ENCODE assay signal across 8 cellular contexts in genomic region chr15:28975766-28976179, GRCh38.
DNase-seq lines count a peak whose midpoint lies in the region; ATAC-seq, FAIRE-seq and TF ChIP-seq lines count a peak whose summit lies in the region.

No MANE protein-coding gene starts in this region.

- H3K9me1 ChIP-seq in endothelial cell of umbilical vein (replicated peaks; ENCODE audit: control insufficient read depth, extremely low read depth, insufficient read depth, low read length) = no peaks in the 10 kb centered on the region

- H3K27ac Mint-ChIP-seq in activated CD8-positive, alpha-beta T cell treated with anti-CD3 and anti-CD28 coated beads for 36 hours = no peak overlapping the region

- no peak overlapping the region for H2AFZ ChIP-seq in endothelial cell of umbilical vein (ENCODE audit: low read depth, low read length)

- H3K27me3 ChIP-seq in endothelial cell of umbilical vein (ENCODE audit: control insufficient read depth in 2 of 2, insufficient read depth in 2 of 2, low read length in 2 of 2) = peaks cover 0 to 1% of the 10 kb centered on the region in 2 experiments

- no peak for TF ChIP-seq POLR2A in endothelial cell of umbilical vein (IDR thresholded peaks at IDR 0.05; ENCODE audit: low read depth, low read length)

- peaks cover 2% of the 10 kb centered on the region for H4K20me1 ChIP-seq in endothelial cell of umbilical vein (replicated peaks; ENCODE audit: control insufficient read depth, extremely low read depth, insufficient read depth, low read length)

- no peaks in the 10 kb centered on the region for H3K9me3 Mint-ChIP-seq in activated CD8-positive, alpha-beta T cell treated with anti-CD3 and anti-CD28 coated beads for 36 hours

- ATAC-seq in GM21515 (IDR thresholded peaks at IDR 0.05; ENCODE audit: unreplicated experiment) (peak; percentile 58), GM21737 (IDR thresholded peaks at IDR 0.05; ENCODE audit: unreplicated experiment) (no peak), GM19455 (IDR thresholded peaks at IDR 0.05; ENCODE audit: unreplicated experiment) (no peak)
- peak; percentile 82 for ATAC-seq in activated CD8-positive, alpha-beta T cell treated with anti-CD3 and anti-CD28 coated beads for 36 hours

- CTCF ChIA-PET in activated CD8-positive, alpha-beta T cell treated with anti-CD3 and anti-CD28 coated beads for 36 hours (lab: Charles Lee) = interaction anchor here (0.6 to 4.5 kb wide), 25 partner anchors 9 to 190 kb away, joined by 3 to 38 read pairs (median 5); partner anchors contain the start of gene APBA2
- CTCF ChIA-PET in endothelial cell of umbilical vein (lab: Charles Lee) = interaction anchor here (1.0 kb wide), 1 partner anchor 40 kb away, joined by 3 read pairs; no protein-coding TSS in a partner anchor

- no peaks in the 10 kb centered on the region for H3K9me3 ChIP-seq in endothelial cell of umbilical vein (replicated peaks; ENCODE audit: control insufficient read depth, insufficient read depth, low read length)

- no peak overlapping the region for H3K27ac ChIP-seq in endothelial cell of umbilical vein (ENCODE audit: insufficient read depth, low read depth, low read length)

- peak; percentile 83 for FAIRE-seq in endothelial cell of umbilical vein (lab: Jason Lieb, UNC)

- no peaks in the 10 kb centered on the region for H3K36me3 ChIP-seq in endothelial cell of umbilical vein (ENCODE audit: control insufficient read depth in 2 of 2, extremely low read depth in 1 of 2, insufficient read depth in 2 of 2, low read length in 2 of 2)

- peaks cover 10% of the 10 kb centered on the region for H3K4me1 ChIP-seq in endothelial cell of umbilical vein (ENCODE audit: control insufficient read depth, extremely low read depth, insufficient read depth, low read length)

- dilution Hi-C loops in endothelial cell of umbilical vein (cut with MboI; ENCODE audit: extremely low pct_ligation_motif_present, low sequenced_read_pairs) = no loop called here

- no peak overlapping the region for H3K4me2 ChIP-seq in endothelial cell of umbilical vein (ENCODE audit: insufficient read depth, low read length)

- peaks cover 33% of the 10 kb centered on the region for H3K4me1 Mint-ChIP-seq in activated CD8-positive, alpha-beta T cell treated with anti-CD3 and anti-CD28 coated beads for 36 hours (ENCODE audit: low read depth)

- H3K9ac ChIP-seq in endothelial cell of umbilical vein (replicated peaks; ENCODE audit: extremely low read depth, insufficient read depth, low read length) = no peak overlapping the region

- H3K79me2 ChIP-seq in endothelial cell of umbilical vein (ENCODE audit: control insufficient read depth, insufficient read depth, low read length) = no peaks in the 10 kb centered on the region

- peaks cover 4% of the 10 kb centered on the region for H3K36me3 Mint-ChIP-seq in activated CD8-positive, alpha-beta T cell treated with anti-CD3 and anti-CD28 coated beads for 36 hours (ENCODE audit: low read depth)

- no peak overlapping the region for H3K4me3 Mint-ChIP-seq in activated CD8-positive, alpha-beta T cell treated with anti-CD3 and anti-CD28 coated beads for 36 hours

- POLR2A ChIA-PET in activated CD8-positive, alpha-beta T cell treated with anti-CD3 and anti-CD28 coated beads for 36 hours (lab: Charles Lee) = interaction anchor here (0.6 to 1.2 kb wide), 3 partner anchors 15 to 115 kb away, joined by 3 read pairs; no protein-coding TSS in a partner anchor
- POLR2A ChIA-PET in endothelial cell of umbilical vein (lab: Charles Lee) = no interaction called here

- H3K4me3 ChIP-seq in endothelial cell of umbilical vein (replicated peaks in 1 of 3; ENCODE audit: insufficient read depth in 1 of 3, low read depth in 1 of 3, low read length in 3 of 3) = no peak overlapping the region

- no peaks in the 10 kb centered on the region for H3K27me3 Mint-ChIP-seq in activated CD8-positive, alpha-beta T cell treated with anti-CD3 and anti-CD28 coated beads for 36 hours

- peak; percentile 90 for TF ChIP-seq CTCF in activated CD8-positive, alpha-beta T cell treated with anti-CD3 and anti-CD28 coated beads for 36 hours (IDR thresholded peaks at IDR 0.05)
- TF ChIP-seq CTCF in endothelial cell of umbilical vein (IDR thresholded peaks at IDR 0.05; ENCODE audit: extremely low read depth in 1 of 2, insufficient read depth in 1 of 2, low read depth in 1 of 2, low read length in 2 of 2) = peak; percentile 75 to 87

- peak; percentile 29 to 35 for DNase-seq in AML-193 (lab: John Stamatoyannopoulos, UW)
- peak; percentile 71 for DNase-seq in NCI-H82 (lab: John Stamatoyannopoulos, UW)
- peak; percentile 73 for DNase-seq in activated CD8-positive, alpha-beta T cell treated with anti-CD3 and anti-CD28 coated beads for 36 hours
- DNase-seq in endothelial cell of umbilical vein (ENCODE audit: low read depth, low spot score) = peak; percentile 32
- DNase-seq in posterior vena cava (ENCODE audit: low spot score) = peak; percentile 79

- intact Hi-C loops in activated CD8-positive, alpha-beta T cell treated with anti-CD3 and anti-CD28 coated beads for 36 hours (cut with micrococcal nuclease) = loop anchor here (5.0 kb wide), 1 partner anchor 93 kb away; no protein-coding TSS in a partner anchor
- intact Hi-C loops in endothelial cell of umbilical vein (cut with micrococcal nuclease) = loop anchor here (1.0 to 5.0 kb wide), 6 partner anchors 15 to 188 kb away; no protein-coding TSS in a partner anchor
- intact Hi-C loops in posterior vena cava (cut with DNase I) = no loop called here

- no TSS peak for BruUV-seq in endothelial cell of umbilical vein (replicated peaks; lab: Mats Ljungman, UMichigan)

TF ChIP-seq in endothelial cell of umbilical vein, 7 proteins besides CTCF, POLR2A, EP300 and RAD21:
- TF ChIP-seq EZH2 (IDR thresholded peaks at IDR 0.05; ENCODE audit: borderline replicate concordance, low read depth, low read length, severe bottlenecking) (no peak), FOS (IDR thresholded peaks at IDR 0.05; ENCODE audit: borderline replicate concordance, insufficient read depth, low read length) (no peak), JUN (IDR thresholded peaks at IDR 0.05; ENCODE audit: borderline replicate concordance, insufficient read depth, insufficient read length, low read depth) (no peak), MYC (IDR thresholded peaks at IDR 0.05; ENCODE audit: low read depth, low read length) (no peak), MAX (IDR thresholded peaks at IDR 0.05; ENCODE audit: insufficient read depth, insufficient read length) (no peak), GATA2 (IDR thresholded peaks at IDR 0.05; ENCODE audit: insufficient read depth, insufficient read length, low read depth, low read length) (no peak), POLR2AphosphoS5 (IDR thresholded peaks at IDR 0.05; ENCODE audit: insufficient read depth, low read depth, low read length) (no peak)

Comparison
In these comparisons a context has a peak if more than half of its experiments do, and no peak if none do; other contexts are left out.
1. ATAC-seq: peak in GM21515 (single experiment) and activated CD8-positive, alpha-beta T cell treated with anti-CD3 and anti-CD28 coated beads for 36 hours (single experiment); none in GM21737 (single experiment) and GM19455 (single experiment).
2. intact Hi-C loops: an anchor here in activated CD8-positive, alpha-beta T cell treated with anti-CD3 and anti-CD28 coated beads for 36 hours (5.0 kb wide) and endothelial cell of umbilical vein (1.0 to 5.0 kb wide); none called in posterior vena cava.
3. Peak in every context shown above with its lines, with median percentiles within 50 percentile points of each other: DNase-seq.